Comparison of ENCODE assay signal across 21 cellular contexts in the genomic region with DNA sequence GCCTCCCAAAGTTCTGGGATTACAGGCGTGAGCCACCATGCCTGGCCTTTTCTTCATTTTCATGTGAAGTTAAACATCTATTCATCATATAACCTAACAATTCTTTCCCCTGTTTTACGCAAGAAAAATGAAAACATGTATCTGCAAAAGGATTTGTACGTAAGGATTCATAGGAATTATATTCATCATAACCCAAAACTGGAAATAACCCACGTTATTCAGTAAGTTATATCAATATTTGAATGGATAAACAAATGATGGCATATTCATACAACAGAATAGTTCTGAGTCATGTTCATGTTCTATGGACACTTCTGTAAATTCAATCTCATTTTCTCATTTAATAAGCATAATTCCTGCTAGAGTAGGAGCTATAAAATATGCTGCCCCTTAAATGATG. TPM values are rescaled to one million over a fixed set of nuclear protein-coding genes. Genes with fewer than 3 reads are reported as not detected.
"Had no signal": no experiment of that assay in that cellular context is flagged by ENCODE, and none has a peak within 500 bp of the region (broad histone marks: within the 10 kb centered on the region; RNA-seq: fewer than 3 reads in every experiment).

No MANE protein-coding gene starts in this region.

- H3K27ac ChIP-seq: gastrocnemius medialis, skin epidermis, thoracic aorta, uterus had no signal

- H3K36me3 ChIP-seq: gastrocnemius medialis, thoracic aorta, uterus had no signal

- H3K9me3 ChIP-seq: gastrocnemius medialis, mucosa of descending colon, thoracic aorta, uterus had no signal

- H3K4me3 ChIP-seq: gastrocnemius medialis, mucosa of descending colon, skin epidermis, thoracic aorta, uterus had no signal

- DNase-seq: activated CD4-positive, alpha-beta T cell treated with anti-CD3 and anti-CD28 coated beads for 4 hours; activated CD4-positive, alpha-beta T cell treated with anti-CD3 and anti-CD28 coated beads, Interleukin-2, amount 50 U/mL, for 4 hours; activated naive CD4-positive, alpha-beta T cell; activated T-cell treated with anti-CD3 and anti-CD28 coated beads for 4 hours; activated T-cell treated with anti-CD3 and anti-CD28 coated beads, Interleukin-2, amount 50 U/mL, for 72 hours; effector CD8-positive, alpha-beta T cell; gastrocnemius medialis; glutamatergic neuron; islet precursor cell; left cardiac atrium; left ventricle myocardium superior; mucosa of descending colon; posterior cingulate gyrus; stimulated activated CD4-positive, alpha-beta T cell treated with anti-CD3 and anti-CD28 coated beads, Interleukin-4, amount 100 ng/mL, for 24 hours; uterus had no signal

- ATAC-seq: activated naive CD4-positive, alpha-beta T cell treated with anti-CD3 and anti-CD28 coated beads, Interleukin-2, amount 50 U/mL, for 72 hours; activated T-cell treated with anti-CD3 and anti-CD28 coated beads, Interleukin-2, amount 50 U/mL, for 72 hours; gastrocnemius medialis; left cardiac atrium; left ventricle myocardium superior; mucosa of descending colon; natural killer cell treated with Interleukin-12 subunit alpha and Interleukin-12 subunit beta and Interleukin-15 and Interleukin-18, amount 100 ng/mL, for 72 hours; sciatic nerve; stimulated activated effector memory CD8-positive, alpha-beta T cell treated with anti-CD3 and anti-CD28 coated beads, Interleukin-12 subunit alpha, Interleukin-12 subunit beta, amount 100 ng/mL, for 72 hours had no signal

- H3K4me1 ChIP-seq: gastrocnemius medialis, uterus had no signal

- H3K27me3 ChIP-seq: gastrocnemius medialis, uterus had no signal

RNA-seq across cellular contexts. Expression of gene CAV2, which starts 35.2 kb away (rescaled TPM):
- total RNA-seq: activated T-cell treated with anti-CD3 and anti-CD28 coated beads, Interleukin-2, amount 50 U/mL, for 72 hours; natural killer cell treated with Interleukin-12 subunit alpha and Interleukin-12 subunit beta and Interleukin-15 and Interleukin-18, amount 100 ng/mL, for 72 hours had no signal
